1 cellular context compared by ENCODE assay signal in genomic region chr9:136603901-136604816, GRCh38.
TF ChIP-seq lines count a peak whose summit lies in the region.

No MANE protein-coding gene starts in this region.

TF ChIP-seq in GM23338, 12 proteins besides CTCF, POLR2A, EP300 and RAD21 (continued from another document):
- no peak for TF ChIP-seq ZNF462 (CRISPR knock-in tag; IDR thresholded peaks at IDR 0.05)
- no peak for TF ChIP-seq NANOG (IDR thresholded peaks at IDR 0.05; ENCODE audit: borderline replicate concordance)
- no peak for TF ChIP-seq STAT1 (IDR thresholded peaks at IDR 0.05; ENCODE audit: unreplicated experiment)
- TF ChIP-seq POLR2AphosphoS5 (IDR thresholded peaks at IDR 0.05; ENCODE audit: low read depth) = no peak
- TF ChIP-seq ETS1 (IDR thresholded peaks at IDR 0.05) = no peak
